8 cellular contexts compared by ENCODE assay signal in genomic region chr7:99326408-99326782, GRCh38. TPM values are rescaled to one million over a fixed set of nuclear protein-coding genes. Genes with fewer than 3 reads are reported as not detected.
DNase-seq lines count a peak whose midpoint lies in the region; ATAC-seq, FAIRE-seq and TF ChIP-seq lines count a peak whose summit lies in the region.

No MANE protein-coding gene starts in this region.

- H3K4me3 ChIP-seq in GM12875 (ENCODE audit: low read depth, low read length): peak overlapping the region; percentile 98
- peak overlapping the region; percentile 72 to 96 (median 82) for H3K4me3 ChIP-seq in fibroblast of lung (replicated peaks in 1 of 4; ENCODE audit: control extremely low read depth in 1 of 4, insufficient read depth in 1 of 4, low read depth in 3 of 4, low read length in 4 of 4)
- peak overlapping the region; percentile 97 to 99 (median 98) for H3K4me3 ChIP-seq in gastrocnemius medialis

- H3K9ac ChIP-seq in fibroblast of lung (ENCODE audit: insufficient read depth, low read length): peak overlapping the region; percentile 90

- peaks cover 52% of the 10 kb centered on the region for H3K79me2 ChIP-seq in fibroblast of lung (ENCODE audit: control insufficient read depth, insufficient read depth, low read length)

- ATAC-seq in gastrocnemius medialis: no peak

- CTCF ChIA-PET in RWPE1 (lab: Yijun Ruan, JAX): interaction anchor here (1.1 kb wide), 1 partner anchor 296 kb away, joined by 3 read pairs; no protein-coding TSS in a partner anchor

- in situ Hi-C loops in gastrocnemius medialis (cut with MboI; ENCODE audit: low sequenced_read_pairs in 4 of 4): no loop called here

- H3K36me3 ChIP-seq in fibroblast of lung (ENCODE audit: control insufficient read depth, insufficient read depth, low read length) (no peaks in the 10 kb centered on the region), gastrocnemius medialis (no peaks in the 10 kb centered on the region)

- TF ChIP-seq CTCF in GM12875 (IDR thresholded peaks at IDR 0.05; ENCODE audit: borderline replicate concordance, insufficient read depth, low read depth, low read length) (no peak), RWPE1 (conservative IDR thresholded peaks at IDR 0.05; ENCODE audit: low read depth) (no peak), fibroblast of lung (conservative IDR thresholded peaks at IDR 0.05 in 1 of 2, IDR thresholded peaks at IDR 0.05 in 1 of 2; ENCODE audit: low read depth in 1 of 2, low read length in 2 of 2) (no peak), gastrocnemius medialis (IDR thresholded peaks at IDR 0.05 in 4 of 5, conservative IDR thresholded peaks at IDR 0.05 in 1 of 5) (no peak)

- H3K4me2 ChIP-seq in fibroblast of lung (ENCODE audit: extremely low read depth, insufficient read depth, low read length): peak overlapping the region; percentile 85

- DNase-seq in RWPE1 (ENCODE audit: low spot score) (no peak), fibroblast of lung (ENCODE audit: low read depth in 2 of 2) (no peak), gastrocnemius medialis (no peak), HTR-8/SVneo (ENCODE audit: insufficient read length, low spot score) (no peak), HK-2 (ENCODE audit: unreplicated experiment) (no peak), kidney tubule cell (ENCODE audit: low spot score) (no peak), NCI-H146 (lab: John Stamatoyannopoulos, UW) (no peak)

- intact Hi-C loops in gastrocnemius medialis (cut with DNase I; ENCODE audit: low total_unique reads): loop anchor here (5.0 to 10.0 kb wide), 4 partner anchors 81 to 402 kb away; partner anchors contain the start of genes BUD31, PDAP1, SMURF1 and ZKSCAN5

- H3K27ac ChIP-seq in RWPE1 (peak overlapping the region; percentile 85), fibroblast of lung (ENCODE audit: insufficient read depth, low read length) (peak overlapping the region; percentile 82), gastrocnemius medialis (peak overlapping the region; percentile 88 to 95 (median 94))

- H3K4me1 ChIP-seq in fibroblast of lung (ENCODE audit: control insufficient read depth, extremely low read depth, insufficient read depth, low read length) (peaks cover 9% of the 10 kb centered on the region), gastrocnemius medialis (peaks cover 54 to 57% of the 10 kb centered on the region in 2 donors)

- FAIRE-seq in HTR-8/SVneo (lab: Jason Lieb, UNC): no peak

- POLR2A ChIA-PET in RWPE1 (lab: Yijun Ruan, JAX; ENCODE audit: low non-redundant PET): interaction anchor here (0.7 kb wide), 1 partner anchor 7 kb away, joined by 4 read pairs; no protein-coding TSS in a partner anchor

- no peaks in the 10 kb centered on the region for H3K9me3 ChIP-seq in fibroblast of lung (ENCODE audit: control insufficient read depth, insufficient read depth, low read depth, low read length)
- H3K9me3 ChIP-seq in gastrocnemius medialis: no peaks in the 10 kb centered on the region

- TF ChIP-seq POLR2A in gastrocnemius medialis (IDR thresholded peaks at IDR 0.05): no peak

- H3K27me3 ChIP-seq in fibroblast of lung (ENCODE audit: control insufficient read depth, insufficient read depth, low read length) (no peaks in the 10 kb centered on the region), gastrocnemius medialis (no peaks in the 10 kb centered on the region)

- H4K20me1 ChIP-seq in fibroblast of lung (ENCODE audit: control insufficient read depth, extremely low read depth, insufficient read depth, low read length): no peaks in the 10 kb centered on the region

- H2AFZ ChIP-seq in fibroblast of lung (ENCODE audit: low read length): no peak overlapping the region

RNA-seq across cellular contexts. Expression of gene ARPC1A, which starts 0.7 kb away (rescaled TPM):
- total RNA-seq in fibroblast of lung (162 and 226 TPM in 2 replicates), gastrocnemius medialis (10 to 100 TPM; 37.0 to 58.8 (median 44.1) TPM)
- polyA plus RNA-seq in fibroblast of lung: 184 and 279 TPM in 2 replicates
- 215 and 312 TPM in 2 replicates for polyA plus RNA-seq in fibroblast of lung (2012)
- polyA minus RNA-seq in fibroblast of lung (ENCODE audit: low replicate concordance): 268 and 362 TPM in 2 replicates

RNA-seq across cellular contexts. Expression of gene ARPC1B, which starts 48.1 kb away (rescaled TPM):
- 241 and 394 TPM in 2 replicates for total RNA-seq in fibroblast of lung
- polyA plus RNA-seq in fibroblast of lung: 245 and 408 TPM in 2 replicates
- polyA plus RNA-seq in fibroblast of lung (2012): 319 and 543 TPM in 2 replicates
- 64.4 and 129 TPM in 2 replicates for polyA minus RNA-seq in fibroblast of lung (ENCODE audit: low replicate concordance)
- total RNA-seq in gastrocnemius medialis: 10 to 100 TPM; 24.7 to 38.7 (median 30.8) TPM

RNA-seq across cellular contexts. Expression of gene MYH16, which starts 53.8 kb away (rescaled TPM):
- total RNA-seq in fibroblast of lung: not detected in 2 replicates
- not detected in 2 replicates for polyA plus RNA-seq in fibroblast of lung
- not detected in 2 replicates for polyA plus RNA-seq in fibroblast of lung (2012)
- not detected in 2 replicates for polyA minus RNA-seq in fibroblast of lung (ENCODE audit: low replicate concordance)
- total RNA-seq in gastrocnemius medialis: not detected
